37 cellular contexts compared by ENCODE assay signal in genomic region chr17:65307366-65308316, GRCh38.
"Had no signal": no experiment of that assay in that cellular context is flagged by ENCODE, and none has a peak within 500 bp of the region (broad histone marks: within the 10 kb centered on the region; RNA-seq: fewer than 3 reads in every experiment).

No MANE protein-coding gene starts in this region.

- DNase-seq: activated CD4-positive, alpha-beta memory T cell treated with anti-CD3 and anti-CD28 coated beads, Interleukin-2, amount 10 ng/mL, durations not matched to agents 7 days and 5 days; activated CD4-positive, alpha-beta T cell treated with anti-CD3 and anti-CD28 coated beads for 1 hour; activated CD4-positive, alpha-beta T cell treated with anti-CD3 and anti-CD28 coated beads for 48 hours; activated CD4-positive, CD25-positive, alpha-beta regulatory T cell; activated CD8-positive, alpha-beta memory T cell treated with anti-CD3 and anti-CD28 coated beads for 24 hours; activated CD8-positive, alpha-beta memory T cell treated with anti-CD3 and anti-CD28 coated beads, Interleukin-2, amount 10 ng/mL, durations not matched to agents 7 days and 5 days; activated CD8-positive, alpha-beta memory T cell treated with anti-CD3 and anti-CD28 coated beads, Interleukin-2, amount 50 U/mL, for 48 hours; activated effector memory CD4-positive, alpha-beta T cell treated with Interleukin-2 at 50 U/mL for 16 hours; activated naive CD4-positive, alpha-beta T cell treated with anti-CD3 and anti-CD28 coated beads, Interleukin-2, amount 10 ng/mL, durations not matched to agents 7 days and 5 days; activated naive CD8-positive, alpha-beta T cell treated with anti-CD3 and anti-CD28 coated beads, Interleukin-2, amount 50 U/mL, for 24 hours; activated T-cell treated with anti-CD3 and anti-CD28 coated beads, Interleukin-2, amount 50 U/mL, for 48 hours; anterior cingulate cortex; caudate nucleus; cerebellar nuclear complex; Kasumi-1; MG63; NCI-H1048; NCI-H1105 treated with DMSO at 0.1 percent for 48 hours; NCI-H1436 treated with DMSO at 0.1 percent for 48 hours; NCI-H1694 treated with DMSO at 0.1 percent for 48 hours; NCI-H2029; NCI-H2107; NCI-H2171 treated with DMSO at 0.1 percent for 48 hours; NCI-H446 treated with DMSO at 0.1 percent for 48 hours; NCI-H524; NCI-H69; NCI-H82; SHP77 treated with DMSO at 0.1 percent for 48 hours; SW 1271; T-helper 1 cell; T-helper 2 cell; T-helper 9 cell had no signal

- H3K36me3 ChIP-seq: MG63 had no signal

- H3K4me1 Mint-ChIP-seq: activated CD4-positive, alpha-beta memory T cell treated with anti-CD3 and anti-CD28 coated beads, Interleukin-2, amount 10 ng/mL, durations not matched to agents 7 days and 5 days; activated CD8-positive, alpha-beta memory T cell treated with anti-CD3 and anti-CD28 coated beads, Interleukin-2, amount 10 ng/mL, durations not matched to agents 7 days and 5 days; activated naive CD4-positive, alpha-beta T cell treated with anti-CD3 and anti-CD28 coated beads, Interleukin-2, amount 10 ng/mL, durations not matched to agents 7 days and 5 days; activated naive CD8-positive, alpha-beta T cell treated with anti-CD3 and anti-CD28 coated beads, Interleukin-2, amount 50 U/mL, for 24 hours had no signal

- FAIRE-seq: bronchial epithelial cell had no signal

- H3K9me3 ChIP-seq: MG63 had no signal

- H3K9me3 Mint-ChIP-seq: activated CD4-positive, alpha-beta memory T cell treated with anti-CD3 and anti-CD28 coated beads, Interleukin-2, amount 10 ng/mL, durations not matched to agents 7 days and 5 days; activated naive CD4-positive, alpha-beta T cell treated with anti-CD3 and anti-CD28 coated beads, Interleukin-2, amount 10 ng/mL, durations not matched to agents 7 days and 5 days; activated naive CD8-positive, alpha-beta T cell treated with anti-CD3 and anti-CD28 coated beads, Interleukin-2, amount 50 U/mL, for 24 hours had no signal

- ATAC-seq: activated CD8-positive, alpha-beta memory T cell treated with anti-CD3 and anti-CD28 coated beads, Interleukin-2, amount 10 ng/mL, durations not matched to agents 7 days and 5 days; activated naive CD8-positive, alpha-beta T cell treated with anti-CD3 and anti-CD28 coated beads, Interleukin-2, amount 50 U/mL, for 24 hours; Panc1 had no signal

- H3K27ac ChIP-seq: VCaP had no signal

- H3K27ac Mint-ChIP-seq: activated CD4-positive, alpha-beta memory T cell treated with anti-CD3 and anti-CD28 coated beads, Interleukin-2, amount 10 ng/mL, durations not matched to agents 7 days and 5 days; activated CD8-positive, alpha-beta memory T cell treated with anti-CD3 and anti-CD28 coated beads, Interleukin-2, amount 10 ng/mL, durations not matched to agents 7 days and 5 days; activated naive CD4-positive, alpha-beta T cell treated with anti-CD3 and anti-CD28 coated beads, Interleukin-2, amount 10 ng/mL, durations not matched to agents 7 days and 5 days; activated naive CD8-positive, alpha-beta T cell; activated naive CD8-positive, alpha-beta T cell treated with anti-CD3 and anti-CD28 coated beads, Interleukin-2, amount 50 U/mL, for 24 hours had no signal

- H3K4me3 Mint-ChIP-seq: activated CD4-positive, alpha-beta memory T cell treated with anti-CD3 and anti-CD28 coated beads, Interleukin-2, amount 10 ng/mL, durations not matched to agents 7 days and 5 days; activated CD8-positive, alpha-beta memory T cell treated with anti-CD3 and anti-CD28 coated beads, Interleukin-2, amount 10 ng/mL, durations not matched to agents 7 days and 5 days; activated naive CD4-positive, alpha-beta T cell treated with anti-CD3 and anti-CD28 coated beads, Interleukin-2, amount 10 ng/mL, durations not matched to agents 7 days and 5 days; activated naive CD8-positive, alpha-beta T cell; activated naive CD8-positive, alpha-beta T cell treated with anti-CD3 and anti-CD28 coated beads, Interleukin-2, amount 50 U/mL, for 24 hours; brain had no signal

- H3K4me3 ChIP-seq: MG63 had no signal

- H3K36me3 Mint-ChIP-seq: activated CD8-positive, alpha-beta memory T cell treated with anti-CD3 and anti-CD28 coated beads, Interleukin-2, amount 10 ng/mL, durations not matched to agents 7 days and 5 days; activated naive CD4-positive, alpha-beta T cell treated with anti-CD3 and anti-CD28 coated beads, Interleukin-2, amount 10 ng/mL, durations not matched to agents 7 days and 5 days; activated naive CD8-positive, alpha-beta T cell; brain had no signal
